In genomic region chr7:44105832-44106231, GRCh38 we compare ENCODE assay signal across 9 cellular contexts.
DNase-seq lines count a peak whose midpoint lies in the region; ATAC-seq and TF ChIP-seq lines count a peak whose summit lies in the region.
"Had no signal": no experiment of that assay in that cellular context is flagged by ENCODE, and none has a peak within 500 bp of the region (broad histone marks: within the 10 kb centered on the region; RNA-seq: fewer than 3 reads in every experiment).

No MANE protein-coding gene starts in this region.

- H3K27me3 Mint-ChIP-seq in stimulated activated naive CD8-positive, alpha-beta T cell treated with anti-CD3 and anti-CD28 coated beads, Interleukin-15, Interleukin-2, amounts not matched to agents 100 ng/mL and 50 ng/mL, for 24 hours, result peaks cover 3% of the 10 kb centered on the region
- H3K27me3 Mint-ChIP-seq in nephron (ENCODE audit: low read depth), result peaks cover 5% of the 10 kb centered on the region

- H3K27ac Mint-ChIP-seq in stimulated activated naive CD8-positive, alpha-beta T cell treated with anti-CD3 and anti-CD28 coated beads, Interleukin-15, Interleukin-2, amounts not matched to agents 100 ng/mL and 50 ng/mL, for 24 hours, result peak overlapping the region; percentile 54
- H3K27ac Mint-ChIP-seq in nephron, result peak overlapping the region; percentile 20 to 86 (median 68)

- TF ChIP-seq CTCF in cardiac fibroblast (IDR thresholded peaks at IDR 0.05; ENCODE audit: low read depth, low read length) (no peak), nephron (IDR thresholded peaks at IDR 0.05; ENCODE audit: unreplicated experiment in 3 of 3) (no peak)

- no peaks in the 10 kb centered on the region for H3K36me3 Mint-ChIP-seq in stimulated activated naive CD8-positive, alpha-beta T cell treated with anti-CD3 and anti-CD28 coated beads, Interleukin-15, Interleukin-2, amounts not matched to agents 100 ng/mL and 50 ng/mL, for 24 hours (ENCODE audit: low read depth)
- no peaks in the 10 kb centered on the region for H3K36me3 Mint-ChIP-seq in nephron (ENCODE audit: low read depth)

- peak overlapping the region; percentile 85 for H3K4me3 Mint-ChIP-seq in stimulated activated naive CD8-positive, alpha-beta T cell treated with anti-CD3 and anti-CD28 coated beads, Interleukin-15, Interleukin-2, amounts not matched to agents 100 ng/mL and 50 ng/mL, for 24 hours
- H3K4me3 Mint-ChIP-seq in nephron, result peak overlapping the region; percentile 83 to 89 (median 85)

- H3K4me1 Mint-ChIP-seq in stimulated activated naive CD8-positive, alpha-beta T cell treated with anti-CD3 and anti-CD28 coated beads, Interleukin-15, Interleukin-2, amounts not matched to agents 100 ng/mL and 50 ng/mL, for 24 hours (ENCODE audit: low read depth), result peaks cover 19% of the 10 kb centered on the region
- peaks cover 28% of the 10 kb centered on the region for H3K4me1 Mint-ChIP-seq in nephron

- no peak for ATAC-seq in stimulated activated naive CD8-positive, alpha-beta T cell treated with anti-CD3 and anti-CD28 coated beads, Interleukin-15, Interleukin-2, amounts not matched to agents 100 U/mL and 50 U/mL, for 24 hours
- ATAC-seq in HG02852 (IDR thresholded peaks at IDR 0.05; ENCODE audit: unreplicated experiment), result no peak

- H3K9me3 Mint-ChIP-seq in stimulated activated naive CD8-positive, alpha-beta T cell treated with anti-CD3 and anti-CD28 coated beads, Interleukin-15, Interleukin-2, amounts not matched to agents 100 ng/mL and 50 ng/mL, for 24 hours, result no peaks in the 10 kb centered on the region
- no peaks in the 10 kb centered on the region for H3K9me3 Mint-ChIP-seq in nephron

- peak overlapping the region; percentile 63 to 64 for H3K4me3 ChIP-seq in cardiac fibroblast (replicated peaks in 1 of 2; ENCODE audit: low read depth in 2 of 2, low read length in 2 of 2)

- in situ Hi-C loops in KBM-7 (cut with MboI; ENCODE audit: low pct_unique_long_range_greater_than_20kb, low sequenced_read_pairs), result no loop called here

- no peak for DNase-seq in stimulated activated naive CD8-positive, alpha-beta T cell treated with anti-CD3 and anti-CD28 coated beads, Interleukin-15, Interleukin-2, amounts not matched to agents 100 U/mL and 50 U/mL, for 24 hours
- DNase-seq in cardiac fibroblast (ENCODE audit: low read depth in 2 of 2) (no peak), iPS-NIHi7 (ENCODE audit: extremely low spot score) (no peak), KBM-7 (no peak), NCI-H526 treated with DMSO at 0.1 percent for 48 hours (lab: John Stamatoyannopoulos, UW) (no peak)
- DNase-seq: activated CD4-positive, alpha-beta T cell treated with anti-CD3 and anti-CD28 coated beads, Interleukin-2, amount 50 U/mL, for 1 hour had no signal
